ENCODE assay signal across 1 cellular context in the genomic region with DNA sequence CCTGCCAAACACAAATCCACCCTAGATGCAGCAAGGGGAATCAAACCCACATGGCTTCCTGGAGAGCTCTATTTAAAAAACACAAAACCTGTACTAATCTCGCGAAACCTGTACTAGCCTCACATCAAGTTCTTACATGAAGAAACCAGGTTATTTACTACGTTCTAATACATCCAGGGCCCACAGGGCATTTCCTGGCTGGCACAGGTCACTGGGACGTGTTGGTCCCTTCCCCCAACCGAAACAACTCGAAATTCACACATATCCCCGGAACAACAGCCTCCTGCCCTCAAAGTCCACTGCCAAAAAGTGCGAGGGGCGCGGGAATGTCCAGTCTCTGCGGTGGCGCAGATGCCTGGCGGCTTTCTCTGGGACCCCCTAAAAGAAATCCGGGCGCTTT.
TF ChIP-seq lines count a peak whose summit lies in the region.

No MANE protein-coding gene starts in this region.

TF ChIP-seq in IMR-90, 13 proteins besides CTCF, POLR2A, EP300 and RAD21 (continued from another document):
- TF ChIP-seq RFX5 (IDR thresholded peaks at IDR 0.05; ENCODE audit: low read depth, low read length) (no peak), RCOR1 (IDR thresholded peaks at IDR 0.05; ENCODE audit: insufficient replicate concordance, low read length) (no peak), SMC3 (IDR thresholded peaks at IDR 0.05; ENCODE audit: low read depth, low read length) (no peak), MAZ (IDR thresholded peaks at IDR 0.05; ENCODE audit: borderline replicate concordance, low read depth, low read length) (no peak)
